27 cellular contexts compared by ENCODE assay signal in genomic region chr12:71582925-71583324, GRCh38.
"Had no signal": no experiment of that assay in that cellular context is flagged by ENCODE, and none has a peak within 500 bp of the region (broad histone marks: within the 10 kb centered on the region; RNA-seq: fewer than 3 reads in every experiment).

No MANE protein-coding gene starts in this region.

- H3K4me1 ChIP-seq: colonic mucosa, esophagus muscularis mucosa, gastrocnemius medialis, gastroesophageal sphincter, heart left ventricle, heart right ventricle had no signal

- FAIRE-seq: colon, endometrium, endothelial cell of umbilical vein, frontal cortex had no signal

- H3K27ac ChIP-seq: colonic mucosa, coronary artery, dorsolateral prefrontal cortex, esophagus muscularis mucosa, esophagus squamous epithelium, foreskin keratinocyte, gastrocnemius medialis, gastroesophageal sphincter, heart left ventricle, heart right ventricle had no signal

- DNase-seq: colonic mucosa; cortex of kidney; dermis blood vessel endothelial cell; dorsolateral prefrontal cortex; effector CD4-positive, alpha-beta T cell; effector CD8-positive, alpha-beta T cell; effector memory CD4-positive, alpha-beta T cell; effector memory CD8-positive, alpha-beta T cell; endodermal cell; erythroblast; esophagus squamous epithelium; foreskin fibroblast; foreskin keratinocyte; foreskin melanocyte; gastrocnemius medialis; glutamatergic neuron; head of caudate nucleus; heart left ventricle; heart right ventricle had no signal

- H3K9me3 ChIP-seq: colonic mucosa, esophagus muscularis mucosa, esophagus squamous epithelium, gastrocnemius medialis, gastroesophageal sphincter, heart left ventricle, heart right ventricle had no signal

- H3K36me3 ChIP-seq: colonic mucosa, esophagus muscularis mucosa, esophagus squamous epithelium, gastroesophageal sphincter, heart left ventricle, heart right ventricle had no signal

- H3K4me3 ChIP-seq: colonic mucosa, coronary artery, dorsolateral prefrontal cortex, esophagus muscularis mucosa, esophagus squamous epithelium, gastrocnemius medialis, gastroesophageal sphincter, heart left ventricle, heart right ventricle had no signal

- H3K27me3 ChIP-seq: colonic mucosa, esophagus muscularis mucosa, esophagus squamous epithelium, foreskin keratinocyte, gastrocnemius medialis, gastroesophageal sphincter had no signal

- ATAC-seq: effector memory CD8-positive, alpha-beta T cell; esophagus mucosa; foreskin keratinocyte; gastrocnemius medialis; gastroesophageal sphincter; heart left ventricle; heart right ventricle had no signal
